Comparison of ENCODE assay signal across 20 cellular contexts in genomic region chr5:133682496-133682895, GRCh38.
DNase-seq lines count a peak whose midpoint lies in the region; ATAC-seq and TF ChIP-seq lines count a peak whose summit lies in the region.
"Had no signal": no experiment of that assay in that cellular context is flagged by ENCODE, and none has a peak within 500 bp of the region (broad histone marks: within the 10 kb centered on the region; RNA-seq: fewer than 3 reads in every experiment).

No MANE protein-coding gene starts in this region.

- H3K4ac ChIP-seq in H9 (ENCODE audit: low read depth, low read length) = no peak overlapping the region

- H3K79me2 ChIP-seq in H9 (ENCODE audit: insufficient read depth, low read length) = no peaks in the 10 kb centered on the region

- POLR2A ChIA-PET in WTC11 (lab: Charles Lee) = no interaction called here

- no peak overlapping the region for H3T11ph ChIP-seq in H9 (ENCODE audit: low read length)

- H2AFZ ChIP-seq in H9 (ENCODE audit: low read length) = no peak overlapping the region

- no peaks in the 10 kb centered on the region for H3K27me3 ChIP-seq in H9 (ENCODE audit: insufficient read depth, low read length)
- H3K27me3 ChIP-seq: Peyer's patch had no signal

- no peak overlapping the region for H3K56ac ChIP-seq in H9 (ENCODE audit: insufficient read length, low read depth, low read length)

- H3K27me3 Mint-ChIP-seq in H9 (ENCODE audit: low read depth) (peaks cover 4% of the 10 kb centered on the region; the same call in 1 of the 2 replicates), WTC11 (ENCODE audit: low read depth) (no peaks in the 10 kb centered on the region; the same call in 1 of the 2 replicates)

- no peak overlapping the region for H2BK15ac ChIP-seq in H9 (ENCODE audit: low read depth, low read length)

- H4K8ac ChIP-seq in H9 (replicated peaks; ENCODE audit: insufficient read length, low read depth, low read length) = no peak overlapping the region

- WGBS in H9 (ENCODE audit: extremely low coverage, insufficient read length, low lambda C conversion rate) = no CpG with 5 or more reads among the region's 4 CpGs

- DNase-seq in H9 (peak; percentile 18), ecto neural progenitor cell (ENCODE audit: low spot score) (peak; percentile 23), left lobe of liver (ENCODE audit: low spot score) (peak; percentile 26), NCI-H1694 (lab: John Stamatoyannopoulos, UW) (no peak), WTC11 (ENCODE audit: low spot score) (no peak)
- peak; percentile 19 for DNase-seq in stimulated activated CD8-positive, alpha-beta memory T cell treated with anti-CD3 and anti-CD28 coated beads, Interleukin-4, amount 100 ng/mL, for 48 hours
- DNase-seq: Caco-2; CD4-positive, alpha-beta memory T cell; DMS153; GDM1; GOT3; IMR-90; NCI-H1105 treated with DMSO at 0.1 percent for 48 hours; NCI-H2081 treated with DMSO at 0.1 percent for 48 hours; NCI-H2171 treated with DMSO at 0.1 percent for 48 hours; NCI-H524 treated with DMSO at 0.1 percent for 48 hours; NCI-H82; Peyer's patch had no signal

- no peak overlapping the region for H3K23ac ChIP-seq in H9 (ENCODE audit: insufficient read length, low read depth, low read length)

- H3K4me1 ChIP-seq in H9 (ENCODE audit: insufficient read depth, low read length) = no peaks in the 10 kb centered on the region
- H3K4me1 ChIP-seq: Caco-2, Peyer's patch had no signal

- no peaks in the 10 kb centered on the region for H3K23me2 ChIP-seq in H9 (ENCODE audit: insufficient read length, low read depth, low read length, poor library complexity, severe bottlenecking)

- no peak overlapping the region for H3K27ac ChIP-seq in H9 (ENCODE audit: insufficient read length, low read depth, low read length)
- H3K27ac ChIP-seq: Peyer's patch had no signal

- H3K9me3 Mint-ChIP-seq in H9 = no peaks in the 10 kb centered on the region
- no peaks in the 10 kb centered on the region for H3K9me3 Mint-ChIP-seq in WTC11
- H3K9me3 Mint-ChIP-seq: CD4-positive, alpha-beta memory T cell had no signal

- H4K5ac ChIP-seq in H9 (ENCODE audit: insufficient read length, low read depth, low read length) = no peak overlapping the region

- no peak overlapping the region for H3K4me2 ChIP-seq in H9 (ENCODE audit: insufficient read depth, insufficient read length, low read length)

- H3K4me3 Mint-ChIP-seq in H9 = no peak overlapping the region
- no peak overlapping the region for H3K4me3 Mint-ChIP-seq in WTC11
- H3K4me3 Mint-ChIP-seq: CD4-positive, alpha-beta memory T cell had no signal

- H4K91ac ChIP-seq in H9 (ENCODE audit: insufficient read length, low read depth, low read length) = no peak overlapping the region

- H2BK120ac ChIP-seq in H9 (ENCODE audit: low read depth, low read length, poor library complexity, severe bottlenecking) = no peak overlapping the region

- H3K79me1 ChIP-seq in H9 (ENCODE audit: insufficient read depth, low read depth, low read length, poor library complexity, severe bottlenecking) = no peaks in the 10 kb centered on the region

- H2BK20ac ChIP-seq in H9 (ENCODE audit: low read depth, low read length, poor library complexity, severe bottlenecking) = no peak overlapping the region

- no peak overlapping the region for H2BK5ac ChIP-seq in H9 (ENCODE audit: insufficient read length, low read length)

- ATAC-seq in left lobe of liver (no peak), WTC11 (no peak), HG03520 (IDR thresholded peaks at IDR 0.05; ENCODE audit: unreplicated experiment) (no peak)
- ATAC-seq: HCT116 had no signal

- no peak overlapping the region for H3K9ac ChIP-seq in H9 (ENCODE audit: extremely low read depth, insufficient read length, low read length)

- no peaks in the 10 kb centered on the region for H3K9me3 ChIP-seq in H9 (ENCODE audit: control insufficient read depth, low read depth, low read length)
- H3K9me3 ChIP-seq: Caco-2, Peyer's patch had no signal

- H3K36me3 Mint-ChIP-seq in H9 (ENCODE audit: insufficient read depth in 1 of 3, low read depth in 3 of 3) (peaks cover 0 to 2% (median 0%) of the 10 kb centered on the region in 3 experiments; a peak in 1 of 7 replicates), WTC11 (no peaks in the 10 kb centered on the region)
- H3K36me3 Mint-ChIP-seq: CD4-positive, alpha-beta memory T cell had no signal

- no peak overlapping the region for H3K14ac ChIP-seq in H9 (ENCODE audit: insufficient read depth, low read length)

- H2BK12ac ChIP-seq in H9 (ENCODE audit: insufficient read length, low read depth, low read length) = no peak overlapping the region

- peaks cover 3% of the 10 kb centered on the region for H4K20me1 ChIP-seq in H9 (ENCODE audit: control insufficient read depth, insufficient read depth, insufficient read length)

- no peak overlapping the region for H3K27ac Mint-ChIP-seq in H9
- no peak overlapping the region for H3K27ac Mint-ChIP-seq in WTC11
- H3K27ac Mint-ChIP-seq: CD4-positive, alpha-beta memory T cell had no signal

- CTCF ChIA-PET in WTC11 (lab: Charles Lee) = no interaction called here

- H3K18ac ChIP-seq in H9 (ENCODE audit: insufficient read length, low read depth, low read length) = no peak overlapping the region

- no peak overlapping the region for H2AK5ac ChIP-seq in H9 (ENCODE audit: insufficient read length, low read length)

- peaks cover 6 to 8% of the 10 kb centered on the region in 2 experiments for H3K4me1 Mint-ChIP-seq in H9
- 0 out of 2 replicates have a peak, but pooled peaks cover 2% of the 10 kb centered on the region for H3K4me1 Mint-ChIP-seq in WTC11
- H3K4me1 Mint-ChIP-seq: CD4-positive, alpha-beta memory T cell had no signal

- no peak for TF ChIP-seq CTCF in H9 (conservative IDR thresholded peaks at IDR 0.05)
- no peak for TF ChIP-seq CTCF in WTC11 (IDR thresholded peaks at IDR 0.05)

TF ChIP-seq in WTC11, 78 proteins besides CTCF, POLR2A, EP300 and RAD21 (continues in another document):
- TF ChIP-seq E2F4 (CRISPR knock-in tag; IDR thresholded peaks at IDR 0.05; ENCODE audit: borderline replicate concordance, low read depth) (no peak), TEAD4 (CRISPR knock-in tag; IDR thresholded peaks at IDR 0.05) (no peak), STAT6 (CRISPR knock-in tag; conservative IDR thresholded peaks at IDR 0.05; ENCODE audit: low read depth) (no peak), CBFB (CRISPR knock-in tag; IDR thresholded peaks at IDR 0.05; ENCODE audit: low read depth) (no peak), NFATC4 (CRISPR knock-in tag; IDR thresholded peaks at IDR 0.05) (no peak), ATF3 (CRISPR knock-in tag; conservative IDR thresholded peaks at IDR 0.05) (no peak), SMAD3 (CRISPR knock-in tag; IDR thresholded peaks at IDR 0.05; ENCODE audit: borderline replicate concordance) (no peak), ZNF396 (CRISPR knock-in tag; IDR thresholded peaks at IDR 0.05; ENCODE audit: borderline replicate concordance) (no peak), KAT7 (CRISPR knock-in tag; IDR thresholded peaks at IDR 0.05; ENCODE audit: borderline replicate concordance) (no peak), ELF4 (CRISPR knock-in tag; IDR thresholded peaks at IDR 0.05; ENCODE audit: low read depth) (no peak), TP53 (CRISPR knock-in tag; IDR thresholded peaks at IDR 0.05) (no peak), E2F1 (CRISPR knock-in tag; IDR thresholded peaks at IDR 0.05) (no peak), NR2C2 (CRISPR knock-in tag; IDR thresholded peaks at IDR 0.05) (no peak), ZNF138 (CRISPR knock-in tag; conservative IDR thresholded peaks at IDR 0.05) (no peak)

Comparison
In these comparisons a context has a peak if more than half of its experiments do, and no peak if none do; other contexts are left out.
1. DNase-seq: peak in H9 (single experiment), ecto neural progenitor cell (single experiment), left lobe of liver (single experiment) and stimulated activated CD8-positive, alpha-beta memory T cell treated with anti-CD3 and anti-CD28 coated beads, Interleukin-4, amount 100 ng/mL, for 48 hours (single experiment); none in NCI-H1694 (single experiment) and WTC11 (single experiment).